In the genomic region with DNA sequence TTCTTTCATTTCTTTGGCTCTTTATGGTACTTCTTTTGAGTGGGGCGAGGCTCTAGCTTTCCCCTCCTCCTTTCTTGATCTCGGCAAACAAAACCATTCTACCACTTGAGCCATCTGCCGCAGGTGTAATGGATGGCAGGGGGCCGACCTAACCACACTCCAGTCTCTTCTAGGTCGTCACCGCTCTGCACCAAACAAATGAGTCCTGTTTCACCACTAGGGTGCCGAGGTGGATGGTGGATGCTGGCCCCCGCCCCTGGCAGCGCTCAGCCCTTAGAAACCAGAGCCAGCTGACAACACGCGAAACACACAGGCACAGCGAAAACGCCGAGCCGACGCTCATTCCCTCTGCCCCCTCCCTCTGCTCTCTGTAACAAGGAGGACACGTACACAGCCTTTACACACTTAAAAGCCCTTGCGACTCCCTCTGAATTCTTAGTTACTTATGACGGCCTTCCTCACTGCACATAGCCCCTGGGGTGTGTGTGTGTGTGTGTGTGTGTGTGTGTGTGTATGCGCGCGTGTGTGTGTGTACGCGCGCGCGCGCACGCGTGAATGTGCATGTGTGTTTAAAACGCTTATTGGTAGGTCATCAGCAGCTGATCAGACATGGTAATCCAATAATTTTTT, we compare ENCODE assay signal across 8 cellular contexts.
DNase-seq lines count a peak whose midpoint lies in the region; ATAC-seq and TF ChIP-seq lines count a peak whose summit lies in the region.

No MANE protein-coding gene starts in this region.

- peak; percentile 46 for ATAC-seq in GM21367 (IDR thresholded peaks at IDR 0.05; ENCODE audit: unreplicated experiment)
- ATAC-seq in activated CD8-positive, alpha-beta T cell treated with anti-CD3 and anti-CD28 coated beads, Interleukin-2, amount 10 ng/mL, durations not matched to agents 7 days and 5 days = peak; percentile 29
- ATAC-seq in GM21737 (IDR thresholded peaks at IDR 0.05; ENCODE audit: unreplicated experiment) = no peak

- H3K79me2 ChIP-seq in neural progenitor cell (ENCODE audit: low read depth) = no peaks in the 10 kb centered on the region

- peak overlapping the region; percentile 6 for H3K4me3 Mint-ChIP-seq in activated CD8-positive, alpha-beta T cell treated with anti-CD3 and anti-CD28 coated beads, Interleukin-2, amount 10 ng/mL, durations not matched to agents 7 days and 5 days
- H3K4me3 Mint-ChIP-seq in neural progenitor cell = peak overlapping the region; percentile 79

- peaks cover 97% of the 10 kb centered on the region for H4K20me1 ChIP-seq in neural progenitor cell (ENCODE audit: low read depth)

- H3K9me3 Mint-ChIP-seq in activated CD8-positive, alpha-beta T cell treated with anti-CD3 and anti-CD28 coated beads, Interleukin-2, amount 10 ng/mL, durations not matched to agents 7 days and 5 days (ENCODE audit: insufficient read depth) = no peaks in the 10 kb centered on the region
- no peaks in the 10 kb centered on the region for H3K9me3 Mint-ChIP-seq in neural progenitor cell

- H3K36me3 Mint-ChIP-seq in activated CD8-positive, alpha-beta T cell treated with anti-CD3 and anti-CD28 coated beads, Interleukin-2, amount 10 ng/mL, durations not matched to agents 7 days and 5 days (ENCODE audit: low read depth) = peaks cover 7% of the 10 kb centered on the region
- H3K36me3 Mint-ChIP-seq in neural progenitor cell = no peaks in the 10 kb centered on the region

- no peak overlapping the region for H3K9ac ChIP-seq in neural progenitor cell

- H3K9me3 ChIP-seq in neural progenitor cell (ENCODE audit: low read depth) = no peaks in the 10 kb centered on the region

- peaks cover 78% of the 10 kb centered on the region for H3K27me3 Mint-ChIP-seq in activated CD8-positive, alpha-beta T cell treated with anti-CD3 and anti-CD28 coated beads, Interleukin-2, amount 10 ng/mL, durations not matched to agents 7 days and 5 days (ENCODE audit: low read depth)
- peaks cover 88% of the 10 kb centered on the region for H3K27me3 Mint-ChIP-seq in neural progenitor cell (ENCODE audit: insufficient read depth, low read depth)

- no peak overlapping the region for H3K27ac ChIP-seq in neural progenitor cell

- H3K4me3 ChIP-seq in NB4 (ENCODE audit: low read depth, low read length) (peak overlapping the region; percentile 25), neural progenitor cell (no peak overlapping the region)

- DNase-seq in DMS114 treated with DMSO at 0.1 percent for 48 hours (lab: John Stamatoyannopoulos, UW; ENCODE audit: unreplicated experiment) (peak; percentile 17), NB4 (ENCODE audit: low read depth) (peak; percentile 55), neural progenitor cell (ENCODE audit: low spot score) (peak; percentile 77), GM19238 (ENCODE audit: insufficient read length, low spot score) (no peak), CD1c-positive myeloid dendritic cell (ENCODE audit: extremely low spot score) (no peak)
- DNase-seq in activated CD8-positive, alpha-beta T cell treated with anti-CD3 and anti-CD28 coated beads, Interleukin-2, amount 10 ng/mL, durations not matched to agents 7 days and 5 days = no peak

- no peaks in the 10 kb centered on the region for H3K36me3 ChIP-seq in neural progenitor cell

- CTCF ChIA-PET in activated CD8-positive, alpha-beta T cell treated with anti-CD3 and anti-CD28 coated beads, Interleukin-2, amount 10 ng/mL, durations not matched to agents 7 days and 5 days (lab: Charles Lee) = interaction anchor here (1.1 to 1.5 kb wide), 4 partner anchors 12 to 902 kb away, joined by 3 read pairs; no protein-coding TSS in a partner anchor

- H3K4me1 Mint-ChIP-seq in activated CD8-positive, alpha-beta T cell treated with anti-CD3 and anti-CD28 coated beads, Interleukin-2, amount 10 ng/mL, durations not matched to agents 7 days and 5 days (ENCODE audit: low read depth) = peaks cover 15% of the 10 kb centered on the region
- H3K4me1 Mint-ChIP-seq in neural progenitor cell = peaks cover 34% of the 10 kb centered on the region

- no peak overlapping the region for H3K27ac Mint-ChIP-seq in activated CD8-positive, alpha-beta T cell treated with anti-CD3 and anti-CD28 coated beads, Interleukin-2, amount 10 ng/mL, durations not matched to agents 7 days and 5 days
- no peak overlapping the region for H3K27ac Mint-ChIP-seq in neural progenitor cell

- peaks cover 100% of the 10 kb centered on the region for H3K27me3 ChIP-seq in neural progenitor cell

- peaks cover 6% of the 10 kb centered on the region for H3K4me1 ChIP-seq in neural progenitor cell

- peak overlapping the region; percentile 70 for H3K4me2 ChIP-seq in neural progenitor cell

- no peak overlapping the region for H2AFZ ChIP-seq in neural progenitor cell (replicated peaks)

- POLR2A ChIA-PET in activated CD8-positive, alpha-beta T cell treated with anti-CD3 and anti-CD28 coated beads, Interleukin-2, amount 10 ng/mL, durations not matched to agents 7 days and 5 days (lab: Charles Lee) = interaction anchor here (0.6 kb wide), 1 partner anchor 13 kb away, joined by 3 read pairs; no protein-coding TSS in a partner anchor

- no peak for TF ChIP-seq POLR2A in NB4 (IDR thresholded peaks at IDR 0.05; ENCODE audit: extremely low read depth, insufficient read length)

- TF ChIP-seq CTCF in NB4 (IDR thresholded peaks at IDR 0.05; ENCODE audit: low read depth, low read length) (peak; percentile 16), neural progenitor cell (IDR thresholded peaks at IDR 0.05) (peak; percentile 37)

- H3F3A ChIP-seq in neural progenitor cell (ENCODE audit: low read depth) = peaks cover 31% of the 10 kb centered on the region

Comparison
In these comparisons a context has a peak if more than half of its experiments do, and no peak if none do; other contexts are left out.
1. DNase-seq: peak in DMS114 treated with DMSO at 0.1 percent for 48 hours (single experiment), NB4 (single experiment) and neural progenitor cell (single experiment); none in activated CD8-positive, alpha-beta T cell treated with anti-CD3 and anti-CD28 coated beads, Interleukin-2, amount 10 ng/mL, durations not matched to agents 7 days and 5 days (single experiment), GM19238 (single experiment) and CD1c-positive myeloid dendritic cell (single experiment).